In genomic region chr1:82225407-82226197, GRCh38 we compare ENCODE assay signal across 8 cellular contexts.
A peak's percentile ranks its signal among the peaks of the same experiment; 100 is the strongest.
DNase-seq lines count a peak whose midpoint lies in the region; ATAC-seq and TF ChIP-seq lines count a peak whose summit lies in the region.

No MANE protein-coding gene starts in this region.

- DNase-seq in RPMI8226 = peak; percentile 47
- DNase-seq in left colon = no peak
- no peak for DNase-seq in hepatocyte (ENCODE audit: low spot score)
- no peak for DNase-seq in pons (ENCODE audit: low spot score)
- DNase-seq in GDM1 (lab: John Stamatoyannopoulos, UW) = no peak
- no peak for DNase-seq in stimulated activated naive CD4-positive, alpha-beta T cell treated with Interleukin-2 at 50 U/mL for 16 hours (lab: John Stamatoyannopoulos, UW)

- no peak overlapping the region for H3K4me2 ChIP-seq in hepatocyte

- no peak overlapping the region for H2AFZ ChIP-seq in hepatocyte

- no peaks in the 10 kb centered on the region for H3K9me2 ChIP-seq in hepatocyte (replicated peaks; ENCODE audit: insufficient read depth)

- ATAC-seq in GM18499 (IDR thresholded peaks at IDR 0.05; ENCODE audit: insufficient read depth, unreplicated experiment) (peak; percentile 82), HG03159 (IDR thresholded peaks at IDR 0.05; ENCODE audit: unreplicated experiment) (peak; percentile 53), left colon (peak; percentile 80)

- 81% methylated on average over 3 of the region's 3 CpGs for WGBS in hepatocyte (ENCODE audit: low lambda C conversion rate, missing lambda C conversion rate)

- no peak overlapping the region for H3K27ac ChIP-seq in hepatocyte

- intact Hi-C loops in left colon (cut with DNase I, micrococcal nuclease) = no loop called here

- H3K4me1 ChIP-seq in hepatocyte (ENCODE audit: insufficient read depth) = peaks cover 11% of the 10 kb centered on the region

- no peaks in the 10 kb centered on the region for H3K79me2 ChIP-seq in hepatocyte

- no peaks in the 10 kb centered on the region for H3K36me3 ChIP-seq in hepatocyte (replicated peaks; ENCODE audit: insufficient read depth, low read depth)

- no peaks in the 10 kb centered on the region for H4K20me1 ChIP-seq in hepatocyte (ENCODE audit: insufficient read depth, poor library complexity, severe bottlenecking)

- TF ChIP-seq CTCF in hepatocyte (IDR thresholded peaks at IDR 0.05; ENCODE audit: poor library complexity) = no peak

- no peaks in the 10 kb centered on the region for H3K9me3 ChIP-seq in hepatocyte (ENCODE audit: low read depth)

- no peaks in the 10 kb centered on the region for H3K27me3 ChIP-seq in hepatocyte

- no peak overlapping the region for H3K4me3 ChIP-seq in hepatocyte
